Comparison of ENCODE assay signal across 8 cellular contexts in genomic region chr11:57460017-57460755, GRCh38. TPM values are rescaled to one million over a fixed set of nuclear protein-coding genes. Genes with fewer than 3 reads are reported as not detected.
DNase-seq lines count a peak whose midpoint lies in the region; ATAC-seq, FAIRE-seq and TF ChIP-seq lines count a peak whose summit lies in the region.

Gene RTN4RL2 (plus strand): TSS chr11:57460528. CDS start chr11:57460866, 338 bp downstream.

- TF ChIP-seq EP300 in A549 (IDR thresholded peaks at IDR 0.05) = no peak

- DNase-seq in A549 (ENCODE audit: low read depth in 1 of 2, low spot score in 1 of 2) (peak; percentile 78 to 88), GM13977 (ENCODE audit: low spot score) (peak; percentile 88), SKM-1 treated with dmso at 0.1 percent for 144 hours (lab: John Stamatoyannopoulos, UW; ENCODE audit: unreplicated experiment) (peak; percentile 45), body of pancreas (peak; percentile 40 to 51 (median 48)), iris pigment epithelial cell (ENCODE audit: low read depth) (peak; percentile 28)
- DNase-seq in stimulated activated CD4-positive, alpha-beta T cell treated with anti-CD3 and anti-CD28 coated beads, Interleukin-2, amount 100 ng/mL, for 4 hours (ENCODE audit: low read depth) = peak; percentile 27

- TF ChIP-seq RAD21 in A549 (conservative IDR thresholded peaks at IDR 0.05 in 1 of 2, IDR thresholded peaks at IDR 0.05 in 1 of 2) = peak in 1 of 2 experiments; percentile 29; a peak in 1 of 5 replicates

- H3F3A ChIP-seq in Loucy (ENCODE audit: low read depth) = no peaks in the 10 kb centered on the region

- 3% methylated on average over 26 of the region's 66 CpGs for WGBS in A549 (ENCODE audit: missing lambda C conversion rate)
- 0 to 2% methylated on average over 28 to 65 of the region's 66 CpGs for WGBS in body of pancreas, 2 donors

- H3K79me2 ChIP-seq in Loucy (ENCODE audit: insufficient read depth, low read length) = no peaks in the 10 kb centered on the region

- peak within 1 kb of the TSS; percentile 64 for H3K9ac ChIP-seq in Loucy (ENCODE audit: low read depth, low read length, poor library complexity, severe bottlenecking)

- no peaks in the 10 kb centered on the region for H3K9me2 ChIP-seq in Loucy (replicated peaks; ENCODE audit: low read depth, low read length)

- H3K9me3 ChIP-seq in A549 (no peaks in the 10 kb centered on the region), Loucy (ENCODE audit: insufficient read depth, low read depth, low read length) (no peaks in the 10 kb centered on the region), body of pancreas (no peaks in the 10 kb centered on the region)

- intact Hi-C loops in body of pancreas (cut with DNase I) = loop anchor here (5.0 to 10.0 kb wide), 2 partner anchors 67 to 185 kb away; partner anchors contain the start of gene YPEL4

- H2AFZ ChIP-seq in Loucy (ENCODE audit: low read length) = peak within 1 kb of the TSS; percentile 75

- FAIRE-seq in A549 (lab: Jason Lieb, UNC) = no peak

- POLR2A ChIA-PET in A549 (lab: Yijun Ruan, JAX) = interaction anchor here (0.7 to 1.0 kb wide), 3 partner anchors 18 to 137 kb away, joined by 3 to 5 read pairs (median 3); no protein-coding TSS in a partner anchor

- in situ Hi-C loops in GM13977 (cut with MboI; ENCODE audit: low pct_unique_long_range_greater_than_20kb, low sequenced_read_pairs, unreplicated experiment) = no loop called here

- no peaks in the 10 kb centered on the region for H3K36me3 ChIP-seq in Loucy (ENCODE audit: insufficient read depth, low read length)
- H3K36me3 ChIP-seq in body of pancreas (replicated peaks in 1 of 2; ENCODE audit: insufficient read depth in 1 of 2, low read depth in 2 of 2) = no peaks in the 10 kb centered on the region

- H3K4me1 ChIP-seq in A549 (peaks cover 31% of the 10 kb centered on the region), Loucy (ENCODE audit: insufficient read depth, low read length, poor library complexity, severe bottlenecking) (peaks cover 44% of the 10 kb centered on the region), body of pancreas (peaks cover 39% of the 10 kb centered on the region)

- peak; percentile 56 for TF ChIP-seq POLR2A in A549 (IDR thresholded peaks at IDR 0.05; ENCODE audit: low read length)
- no peak for TF ChIP-seq POLR2A in body of pancreas (IDR thresholded peaks at IDR 0.05)

- CTCF ChIA-PET in A549 (lab: Yijun Ruan, JAX) = interaction anchor here (0.6 to 11.7 kb wide), 24 partner anchors 11 to 203 kb away, joined by 3 to 228 read pairs (median 4); partner anchors contain the start of genes SLC43A1, TIMM10 and UBE2L6

- ATAC-seq in A549 = peak; percentile 30 to 48
- peak; percentile 37 for ATAC-seq in body of pancreas
- ATAC-seq in HG03457 (IDR thresholded peaks at IDR 0.05; ENCODE audit: unreplicated experiment) = no peak

- H3K4me3 ChIP-seq in A549 (peak within 1 kb of the TSS; percentile 74), Loucy (ENCODE audit: low read length, poor library complexity, severe bottlenecking) (peak within 1 kb of the TSS; percentile 79), body of pancreas (no peak within 1 kb of the TSS)

- peak within 1 kb of the TSS; percentile 90 for H3K4me2 ChIP-seq in A549
- H3K4me2 ChIP-seq in Loucy (ENCODE audit: low read depth, low read length, poor library complexity, severe bottlenecking) = peak within 1 kb of the TSS; percentile 83

- TF ChIP-seq CTCF in A549 (IDR thresholded peaks at IDR 0.05) = peak; percentile 44; the same call in 2 of the 3 replicates
- TF ChIP-seq CTCF in GM13977 (IDR thresholded peaks at IDR 0.05; ENCODE audit: extremely low read depth, insufficient read depth, missing control alignments) = peak; percentile 45
- peak; percentile 34; the same call in 1 of the 2 replicates for TF ChIP-seq CTCF in Loucy (conservative IDR thresholded peaks at IDR 0.05; ENCODE audit: low read length)
- TF ChIP-seq CTCF in body of pancreas (IDR thresholded peaks at IDR 0.05) = peak in 2 of 7 experiments; percentile 10 to 14

- no peaks in the 10 kb centered on the region for H3K27me3 ChIP-seq in Loucy (ENCODE audit: insufficient read depth, low read length, poor library complexity, severe bottlenecking)
- H3K27me3 ChIP-seq in body of pancreas = no peaks in the 10 kb centered on the region

- H4K20me1 ChIP-seq in Loucy (ENCODE audit: insufficient read depth, low read length, poor library complexity, severe bottlenecking) = no peaks in the 10 kb centered on the region

- H3K27ac ChIP-seq in A549 (peak within 1 kb of the TSS; percentile 81 to 89), body of pancreas (no peak within 1 kb of the TSS)

TF ChIP-seq in A549, 52 proteins besides CTCF, POLR2A, EP300 and RAD21 (continues in another document):
- no peak for TF ChIP-seq KDM1A (IDR thresholded peaks at IDR 0.05; ENCODE audit: low read depth)
- TF ChIP-seq RFX5 (IDR thresholded peaks at IDR 0.05) = no peak
- no peak for TF ChIP-seq CBX2 (IDR thresholded peaks at IDR 0.05; ENCODE audit: borderline replicate concordance, low read depth)
- no peak for TF ChIP-seq ZC3H11A (IDR thresholded peaks at IDR 0.05)
- TF ChIP-seq, protein P1, sequence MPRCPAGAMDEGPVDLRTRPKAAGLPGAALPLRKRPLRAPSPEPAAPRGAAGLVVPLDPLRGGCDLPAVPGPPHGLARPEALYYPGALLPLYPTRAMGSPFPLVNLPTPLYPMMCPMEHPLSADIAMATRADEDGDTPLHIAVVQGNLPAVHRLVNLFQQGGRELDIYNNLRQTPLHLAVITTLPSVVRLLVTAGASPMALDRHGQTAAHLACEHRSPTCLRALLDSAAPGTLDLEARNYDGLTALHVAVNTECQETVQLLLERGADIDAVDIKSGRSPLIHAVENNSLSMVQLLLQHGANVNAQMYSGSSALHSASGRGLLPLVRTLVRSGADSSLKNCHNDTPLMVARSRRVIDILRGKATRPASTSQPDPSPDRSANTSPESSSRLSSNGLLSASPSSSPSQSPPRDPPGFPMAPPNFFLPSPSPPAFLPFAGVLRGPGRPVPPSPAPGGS (IDR thresholded peaks at IDR 0.05) = no peak
- no peak for TF ChIP-seq ZNF302 (CRISPR knock-in tag; IDR thresholded peaks at IDR 0.05)
- no peak for TF ChIP-seq HOXA7 (CRISPR knock-in tag; IDR thresholded peaks at IDR 0.05)
- TF ChIP-seq HEYL (CRISPR knock-in tag; IDR thresholded peaks at IDR 0.05) = no peak
- TF ChIP-seq PBX3 (IDR thresholded peaks at IDR 0.05) = no peak
- no peak for TF ChIP-seq ELK1 (IDR thresholded peaks at IDR 0.05; ENCODE audit: low read depth, low read length)
- TF ChIP-seq CHD2 (IDR thresholded peaks at IDR 0.05; ENCODE audit: low read length, partially characterized antibody) = no peak
- no peak for TF ChIP-seq MYC (IDR thresholded peaks at IDR 0.05; ENCODE audit: borderline replicate concordance, low read length)
- no peak for TF ChIP-seq FOSL2 (IDR thresholded peaks at IDR 0.05)
- TF ChIP-seq FOSL2 (CRISPR knock-in tag; IDR thresholded peaks at IDR 0.05) = no peak
- TF ChIP-seq, protein P2, sequence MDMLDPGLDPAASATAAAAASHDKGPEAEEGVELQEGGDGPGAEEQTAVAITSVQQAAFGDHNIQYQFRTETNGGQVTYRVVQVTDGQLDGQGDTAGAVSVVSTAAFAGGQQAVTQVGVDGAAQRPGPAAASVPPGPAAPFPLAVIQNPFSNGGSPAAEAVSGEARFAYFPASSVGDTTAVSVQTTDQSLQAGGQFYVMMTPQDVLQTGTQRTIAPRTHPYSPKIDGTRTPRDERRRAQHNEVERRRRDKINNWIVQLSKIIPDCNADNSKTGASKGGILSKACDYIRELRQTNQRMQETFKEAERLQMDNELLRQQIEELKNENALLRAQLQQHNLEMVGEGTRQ (IDR thresholded peaks at IDR 0.05) = no peak
- TF ChIP-seq JUN (IDR thresholded peaks at IDR 0.05) = peak; percentile 52 to 69; a peak in 2 of 5 replicates
- TF ChIP-seq ATOH8 (CRISPR knock-in tag; IDR thresholded peaks at IDR 0.05; ENCODE audit: low read depth) = no peak
- 0 out of 2 replicates have a peak, but pooled peaks have one; percentile 4 for TF ChIP-seq E2F6 (IDR thresholded peaks at IDR 0.05; ENCODE audit: borderline replicate concordance, low read depth)

RNA-seq across cellular contexts. Expression of gene RTN4RL2, which starts in this region (rescaled TPM):
- polyA plus RNA-seq in A549 (2011; rRNA removed) (9.2 and 10.6 TPM in 2 replicates), A549 (2017; fragmentation: RNase III; extraction: RNeasy Plus Mini Kit Qiagen cat#74134 plus additional on column Dnase treatment) (23.7 to 27.4 TPM (median 25.8 TPM) in 3 replicates)
- polyA plus RNA-seq in A549 (2012; cell fraction: cytosol; rRNA removed) = 60.9 and 116 TPM in 2 replicates
- 56.5 and 87.5 TPM in 2 replicates for polyA plus RNA-seq in A549 (2012; cell fraction: nucleus; rRNA removed)
- polyA minus RNA-seq in A549 (2011; rRNA and poly(A)+ RNA removed) = 4.1 and 8.9 TPM in 2 replicates
- total RNA-seq in body of pancreas = 1 to 10 TPM in 1 of 2 donors, under 1 TPM in 1; 0.99 to 3.4 TPM

Comparison
In these comparisons a context has a peak if more than half of its experiments do, and no peak if none do; other contexts are left out.
1. DNase-seq: peak in every context shown above with its lines; median percentile 88 in GM13977; 83 in A549; 48 in body of pancreas; 45 in SKM-1 treated with dmso at 0.1 percent for 144 hours; 28 in iris pigment epithelial cell; 27 in stimulated activated CD4-positive, alpha-beta T cell treated with anti-CD3 and anti-CD28 coated beads, Interleukin-2, amount 100 ng/mL, for 4 hours.
2. H3K27ac ChIP-seq: peak in A549 (2 of 2); none in body of pancreas (0 of 4).
3. H3K4me3 ChIP-seq: peak in A549 (single experiment) and Loucy (single experiment); none in body of pancreas (0 of 2).